Comparison of ENCODE assay signal across 21 cellular contexts in the genomic region with DNA sequence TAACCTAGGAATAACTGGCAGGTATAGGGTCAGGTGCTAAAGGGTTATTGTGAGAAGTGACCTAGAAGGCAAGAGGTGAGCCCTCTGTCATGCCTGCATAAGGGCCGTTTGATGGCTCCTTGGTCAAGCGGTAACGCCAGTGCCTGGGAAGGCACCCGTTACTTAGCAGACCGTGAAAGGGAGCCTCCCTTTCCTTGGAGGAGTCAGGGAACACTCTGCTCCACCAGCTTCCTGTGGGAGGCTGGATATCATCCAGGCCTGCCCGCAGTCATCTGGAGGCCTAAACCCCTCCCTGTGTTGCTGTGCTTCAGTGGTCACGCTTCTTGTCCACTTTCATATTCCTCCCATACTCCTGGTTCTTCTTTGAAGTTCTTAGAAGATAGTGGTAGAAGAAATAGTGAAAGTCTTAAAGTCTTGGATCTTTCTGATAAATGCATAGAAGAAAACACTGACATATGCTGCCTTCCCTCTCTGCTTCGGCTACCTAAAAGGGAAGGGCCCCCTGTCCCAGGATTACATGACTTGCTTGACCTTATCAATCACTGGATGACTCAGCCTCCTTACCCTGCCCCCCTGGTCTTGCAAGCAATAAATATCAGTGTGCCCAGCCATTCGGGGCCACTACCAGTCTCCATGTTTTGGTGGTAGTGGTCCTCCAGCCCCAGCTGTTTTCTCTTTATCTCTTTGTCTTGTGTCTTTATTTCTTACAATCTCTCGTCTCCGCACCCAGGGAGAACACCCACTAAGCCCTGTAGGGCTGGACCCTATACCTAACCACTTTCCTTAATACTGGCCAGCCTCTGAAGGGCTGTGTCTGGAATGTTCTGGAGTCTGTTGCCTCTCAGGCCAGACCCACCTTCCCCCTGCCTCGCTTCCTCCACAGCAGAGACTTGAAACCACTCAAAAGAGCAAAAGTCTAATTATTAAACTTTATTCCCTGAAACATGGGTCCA. TPM values are rescaled to one million over a fixed set of nuclear protein-coding genes. Genes with fewer than 3 reads are reported as not detected.
DNase-seq lines count a peak whose midpoint lies in the region; ATAC-seq, FAIRE-seq and TF ChIP-seq lines count a peak whose summit lies in the region.
"Had no signal": no experiment of that assay in that cellular context is flagged by ENCODE, and none has a peak within 500 bp of the region (broad histone marks: within the 10 kb centered on the region; RNA-seq: fewer than 3 reads in every experiment).

No MANE protein-coding gene starts in this region.

- no peaks in the 10 kb centered on the region for H4K20me1 ChIP-seq in fibroblast of lung (ENCODE audit: control insufficient read depth, extremely low read depth, insufficient read depth, low read length)
- H4K20me1 ChIP-seq in GM23338 (replicated peaks; ENCODE audit: insufficient read depth): no peaks in the 10 kb centered on the region

- TF ChIP-seq CTCF in fibroblast of lung (conservative IDR thresholded peaks at IDR 0.05 in 1 of 2, IDR thresholded peaks at IDR 0.05 in 1 of 2; ENCODE audit: low read depth in 1 of 2, low read length in 2 of 2) (no peak), parathyroid adenoma (IDR thresholded peaks at IDR 0.05) (no peak), GM23338 (conservative IDR thresholded peaks at IDR 0.05; ENCODE audit: low read depth in 2 of 2) (no peak)

- no peak for ATAC-seq in GM23338
- ATAC-seq in GM18873 (IDR thresholded peaks at IDR 0.05; ENCODE audit: low FRiP score, unreplicated experiment): no peak
- no peak for ATAC-seq in HG02759 (IDR thresholded peaks at IDR 0.05; ENCODE audit: unreplicated experiment)
- ATAC-seq: heart left ventricle had no signal

- no peak overlapping the region for H3K27ac ChIP-seq in fibroblast of lung (ENCODE audit: insufficient read depth, low read length)
- H3K27ac ChIP-seq in parathyroid adenoma: peak overlapping the region; percentile 54
- no peak overlapping the region for H3K27ac ChIP-seq in GM23338 (ENCODE audit: low read depth)
- no peak overlapping the region for H3K27ac ChIP-seq in substantia nigra (ENCODE audit: low read depth, low read length, poor library complexity, severe bottlenecking)
- H3K27ac ChIP-seq: heart left ventricle had no signal

- H3K4me3 Mint-ChIP-seq in GM23338: no peak overlapping the region
- H3K4me3 Mint-ChIP-seq: activated naive CD4-positive, alpha-beta T cell treated with anti-CD3 and anti-CD28 coated beads for 36 hours; dendritic cell treated with granulocyte-macrophage colony-stimulating factor and Interleukin-4, amounts not matched to agents 40 ng/mL and 50 ng/mL, for 4 days had no signal

- H3K4me3 ChIP-seq in fibroblast of lung (replicated peaks in 1 of 4; ENCODE audit: control extremely low read depth in 1 of 4, insufficient read depth in 1 of 4, low read depth in 3 of 4, low read length in 4 of 4): no peak overlapping the region
- no peak overlapping the region for H3K4me3 ChIP-seq in parathyroid adenoma (ENCODE audit: low read depth, low read length)
- no peak overlapping the region for H3K4me3 ChIP-seq in GM23338
- H3K4me3 ChIP-seq: heart left ventricle had no signal

- H2AFZ ChIP-seq in fibroblast of lung (ENCODE audit: low read length) (no peak overlapping the region), parathyroid adenoma (peak overlapping the region; percentile 42), GM23338 (no peak overlapping the region)

- no peak overlapping the region for H3K27ac Mint-ChIP-seq in GM23338
- H3K27ac Mint-ChIP-seq: activated naive CD4-positive, alpha-beta T cell treated with anti-CD3 and anti-CD28 coated beads for 36 hours; dendritic cell treated with granulocyte-macrophage colony-stimulating factor and Interleukin-4, amounts not matched to agents 40 ng/mL and 50 ng/mL, for 4 days had no signal

- no peaks in the 10 kb centered on the region for H3F3A ChIP-seq in GM23338 (replicated peaks; ENCODE audit: low read depth)

- peaks cover 3% of the 10 kb centered on the region for H3K27me3 Mint-ChIP-seq in GM23338 (ENCODE audit: insufficient read depth, low read depth, poor library complexity)

- no peaks in the 10 kb centered on the region for H3K27me3 ChIP-seq in fibroblast of lung (ENCODE audit: control insufficient read depth, insufficient read depth, low read length)
- no peaks in the 10 kb centered on the region for H3K27me3 ChIP-seq in parathyroid adenoma (ENCODE audit: control insufficient read depth, insufficient read depth, low read length)
- H3K27me3 ChIP-seq in GM23338 (ENCODE audit: insufficient read depth): no peaks in the 10 kb centered on the region
- H3K27me3 ChIP-seq: heart left ventricle had no signal

- no peaks in the 10 kb centered on the region for H3K4me1 Mint-ChIP-seq in GM23338

- H3K9me2 ChIP-seq in GM23338 (ENCODE audit: insufficient read depth): no peaks in the 10 kb centered on the region

- no peaks in the 10 kb centered on the region; the same call in 2 of the 3 replicates for H3K36me3 Mint-ChIP-seq in GM23338 (ENCODE audit: low read depth)

- no peaks in the 10 kb centered on the region for H3K9me3 ChIP-seq in fibroblast of lung (ENCODE audit: control insufficient read depth, insufficient read depth, low read depth, low read length)
- no peaks in the 10 kb centered on the region for H3K9me3 ChIP-seq in parathyroid adenoma (ENCODE audit: control insufficient read depth, low read length)
- H3K9me3 ChIP-seq: heart left ventricle had no signal

- DNase-seq in ELF-1 (ENCODE audit: low read depth, low spot score) (peak; percentile 26), RCC 7860 (ENCODE audit: low spot score) (peak; percentile 81), fibroblast of lung (ENCODE audit: low read depth in 2 of 2) (peak; percentile 28 to 47), GM23338 (ENCODE audit: low spot score) (no peak), substantia nigra (lab: John Stamatoyannopoulos, UW) (no peak)
- DNase-seq: activated CD4-positive, alpha-beta T cell treated with anti-CD3 and anti-CD28 coated beads, Interleukin-2, amount 50 U/mL, for 1 hour; activated naive CD4-positive, alpha-beta T cell treated with anti-CD3 and anti-CD28 coated beads for 36 hours; activated T-cell treated with anti-CD3 and anti-CD28 coated beads for 4 hours; Karpas-422; midbrain; NCI-H1436; occipital lobe; stimulated activated CD4-positive, alpha-beta T cell treated with anti-CD3 and anti-CD28 coated beads, Interleukin-4, amount 100 ng/mL, for 24 hours had no signal

- H3K4me2 ChIP-seq in fibroblast of lung (ENCODE audit: extremely low read depth, insufficient read depth, low read length) (no peak overlapping the region), parathyroid adenoma (ENCODE audit: low read length) (no peak overlapping the region), GM23338 (no peak overlapping the region)

- H3K4me1 ChIP-seq in fibroblast of lung (ENCODE audit: control insufficient read depth, extremely low read depth, insufficient read depth, low read length) (no peaks in the 10 kb centered on the region), parathyroid adenoma (no peaks in the 10 kb centered on the region), GM23338 (ENCODE audit: insufficient read depth) (no peaks in the 10 kb centered on the region)

- H3K36me3 ChIP-seq in fibroblast of lung (ENCODE audit: control insufficient read depth, insufficient read depth, low read length) (no peaks in the 10 kb centered on the region), parathyroid adenoma (ENCODE audit: control insufficient read depth, insufficient read depth, low read length) (no peaks in the 10 kb centered on the region), GM23338 (ENCODE audit: insufficient read depth) (no peaks in the 10 kb centered on the region)
- H3K36me3 ChIP-seq: heart left ventricle had no signal

- H3K9ac ChIP-seq in fibroblast of lung (ENCODE audit: insufficient read depth, low read length): no peak overlapping the region
- no peak overlapping the region for H3K9ac ChIP-seq in parathyroid adenoma

- FAIRE-seq in RCC 7860 (lab: Jason Lieb, UNC): peak; percentile 94
- FAIRE-seq: G401.6, islet of Langerhans, TTC549 had no signal

- H3K79me2 ChIP-seq in fibroblast of lung (ENCODE audit: control insufficient read depth, insufficient read depth, low read length) (no peaks in the 10 kb centered on the region), parathyroid adenoma (no peaks in the 10 kb centered on the region), GM23338 (replicated peaks; ENCODE audit: insufficient read depth) (no peaks in the 10 kb centered on the region)

- no peaks in the 10 kb centered on the region; the same call in 2 of the 3 replicates for H3K9me3 Mint-ChIP-seq in GM23338
- H3K9me3 Mint-ChIP-seq: dendritic cell treated with granulocyte-macrophage colony-stimulating factor and Interleukin-4, amounts not matched to agents 40 ng/mL and 50 ng/mL, for 4 days had no signal

TF ChIP-seq in GM23338, 12 proteins besides CTCF, POLR2A, EP300 and RAD21 (continues in another document):
- TF ChIP-seq EZH2 (IDR thresholded peaks at IDR 0.05; ENCODE audit: low read depth, unreplicated experiment): no peak
- no peak for TF ChIP-seq STAT1 (IDR thresholded peaks at IDR 0.05; ENCODE audit: unreplicated experiment)

RNA-seq across cellular contexts. Expression of a gene that starts 16.1 kb away (rescaled TPM):
- 58.0 and 98.8 TPM in 2 replicates for total RNA-seq in fibroblast of lung
- polyA plus RNA-seq in fibroblast of lung: 35.2 and 86.4 TPM in 2 replicates
- polyA plus RNA-seq in fibroblast of lung (2012): 18.2 and 47.7 TPM in 2 replicates
- polyA minus RNA-seq in fibroblast of lung (ENCODE audit: low replicate concordance): 47.7 and 162 TPM in 2 replicates
- 12.2 and 15.0 TPM in 2 replicates for total RNA-seq in GM23338 (2014; rRNA removed; shearing (Covaris generic))
- 3.7 and 4.3 TPM in 2 replicates for polyA plus RNA-seq in GM23338 (2016; fragmentation: Nextera tagmentation; extraction: Ambion mirVana)

Comparison
In these comparisons a context has a peak if more than half of its experiments do, and no peak if none do; other contexts are left out.
1. DNase-seq: peak in ELF-1 (single experiment), RCC 7860 (single experiment) and fibroblast of lung (2 of 2); none in GM23338 (single experiment) and substantia nigra (0 of 49).